In the genomic region with DNA sequence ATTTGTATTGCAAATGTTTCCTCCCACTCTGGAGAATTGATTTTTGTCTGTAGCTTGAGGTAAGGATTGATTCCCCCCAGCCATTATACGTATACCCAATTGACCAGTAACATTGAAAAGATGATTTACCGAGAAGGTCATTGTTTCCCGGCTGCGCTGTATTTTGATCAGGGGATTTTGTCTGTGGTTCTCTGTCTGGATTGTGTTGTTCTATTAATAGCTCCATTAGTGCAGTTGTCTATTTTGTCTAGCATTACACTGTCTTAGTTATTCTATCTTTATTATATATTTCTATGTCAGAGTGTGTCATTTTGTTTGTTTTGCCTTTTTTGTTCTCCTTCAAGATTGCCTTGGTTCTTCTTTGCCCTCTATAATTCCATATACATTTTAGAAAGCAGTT, we compare ENCODE assay signal across 14 cellular contexts. TPM values are rescaled to one million over a fixed set of nuclear protein-coding genes. Genes with fewer than 3 reads are reported as not detected.
DNase-seq lines count a peak whose midpoint lies in the region; ATAC-seq, FAIRE-seq and TF ChIP-seq lines count a peak whose summit lies in the region.
"Had no signal": no experiment of that assay in that cellular context is flagged by ENCODE, and none has a peak within 500 bp of the region (broad histone marks: within the 10 kb centered on the region; RNA-seq: fewer than 3 reads in every experiment).

No MANE protein-coding gene starts in this region.

- H3K4me3 ChIP-seq in ACC112 (ENCODE audit: low read depth, low read length) (no peak overlapping the region), GM12878 (no peak overlapping the region)
- H3K4me3 ChIP-seq: A549, BLaER1 had no signal

- no peak overlapping the region for H3K9ac ChIP-seq in GM12878 (ENCODE audit: control insufficient read depth, insufficient read depth, low read length)
- H3K9ac ChIP-seq: BLaER1 had no signal

- peaks cover 69% of the 10 kb centered on the region for H3K36me3 ChIP-seq in ACC112 (ENCODE audit: insufficient read depth, low read length)
- H3K36me3 ChIP-seq in GM12878 (ENCODE audit: control insufficient read depth in 2 of 2, insufficient read depth in 2 of 2, low read length in 1 of 2): peaks cover 0 to 10% of the 10 kb centered on the region in 2 experiments; a peak in 3 of 4 replicates
- H3K36me3 ChIP-seq: BLaER1 had no signal

- TF ChIP-seq POLR2A in GM12878 (IDR thresholded peaks at IDR 0.05; ENCODE audit: low read depth, low read length): no peak

- SMC1A ChIA-PET in GM12878 (lab: Charles Lee; ENCODE audit: uncharacterized antibody, unreplicated experiment): interaction anchor here (0.8 to 1.6 kb wide), 6 partner anchors 11 to 274 kb away, joined by 3 to 4 read pairs (median 4); no protein-coding TSS in a partner anchor

- no TSS peak for BruUV-seq in GM12878 (replicated peaks; lab: Mats Ljungman, UMichigan)

- no peak for TF ChIP-seq CTCF in GM13976 (IDR thresholded peaks at IDR 0.05; ENCODE audit: borderline replicate concordance, control extremely low read depth, extremely low read depth, insufficient read depth, missing control alignments)
- no peak for TF ChIP-seq CTCF in GM12878 (IDR thresholded peaks at IDR 0.05 in 2 of 3, conservative IDR thresholded peaks at IDR 0.05 in 1 of 3; ENCODE audit: control insufficient read depth in 2 of 3, extremely low read depth in 1 of 3, insufficient read depth in 1 of 3, low read depth in 3 of 3, low read length in 3 of 3)

- FAIRE-seq in GM12878 (lab: Jason Lieb, UNC): peak; percentile 7

- H2AFZ ChIP-seq in ACC112 (ENCODE audit: low read length, unreplicated experiment): no peak overlapping the region
- H2AFZ ChIP-seq in GM12878 (ENCODE audit: control insufficient read depth, low read depth, low read length): no peak overlapping the region

- H3K79me2 ChIP-seq in ACC112 (ENCODE audit: control insufficient read depth, insufficient read depth, low read length, unreplicated experiment) (peaks cover 21% of the 10 kb centered on the region), GM12878 (ENCODE audit: control insufficient read depth, insufficient read depth, low read length) (no peaks in the 10 kb centered on the region)

- WGBS in GM12878 (ENCODE audit: insufficient coverage, insufficient replicate concordance, low lambda C conversion rate, missing lambda C conversion rate): 42% methylated on average over 4 of the region's 4 CpGs

- H3K27ac ChIP-seq in ACC112 (ENCODE audit: low read depth, low read length) (peak overlapping the region; percentile 12; the same call in 1 of the 2 replicates), GM12878 (ENCODE audit: control insufficient read depth, insufficient read depth) (no peak overlapping the region)
- H3K27ac ChIP-seq: A549, BLaER1 had no signal

- no peak for TF ChIP-seq EP300 in GM12878 (IDR thresholded peaks at IDR 0.05; ENCODE audit: borderline replicate concordance in 1 of 2, control insufficient read depth in 1 of 2, low read depth in 2 of 2, low read length in 2 of 2)

- TF ChIP-seq RAD21 in GM12878 (IDR thresholded peaks at IDR 0.05; ENCODE audit: insufficient read depth, low read depth, low read length): no peak

- H3K4me1 ChIP-seq in ACC112 (ENCODE audit: control insufficient read depth, insufficient read depth, low read length, unreplicated experiment) (peaks cover 41% of the 10 kb centered on the region), GM12878 (ENCODE audit: control insufficient read depth, insufficient read depth, low read length) (no peaks in the 10 kb centered on the region)
- H3K4me1 ChIP-seq: BLaER1 had no signal

- RAD21 ChIA-PET in GM12878 (lab: Charles Lee; ENCODE audit: unreplicated experiment): interaction anchor here (1.0 kb wide), 1 partner anchor 35 kb away, joined by 3 read pairs; no protein-coding TSS in a partner anchor

- peak; percentile 41; the same call in 1 of the 3 replicates for ATAC-seq in GM12878
- ATAC-seq: A549 had no signal

- no peaks in the 10 kb centered on the region for H3K27me3 ChIP-seq in ACC112 (ENCODE audit: insufficient read depth, low read length)
- H3K27me3 ChIP-seq in GM12878 (replicated peaks in 1 of 2; ENCODE audit: control insufficient read depth in 2 of 2, insufficient read depth in 2 of 2, low read length in 1 of 2): no peaks in the 10 kb centered on the region
- H3K27me3 ChIP-seq: BLaER1 had no signal

- POLR2A ChIA-PET in GM12878 (lab: Charles Lee): no interaction called here

- in situ Hi-C loops in GM13976 (cut with MboI; ENCODE audit: low sequenced_read_pairs, unreplicated experiment) (no loop called here), GM12878 (cut with MboI) (no loop called here)

- DNase-seq in GM13976 (ENCODE audit: low spot score) (peak; percentile 17), GM12878 (ENCODE audit: low read depth, low spot score) (no peak), pons (ENCODE audit: low spot score) (peak; percentile 33), hypothalamus (lab: John Stamatoyannopoulos, UW) (no peak), SKM-1 treated with dmso at 0.1 percent for 144 hours (lab: John Stamatoyannopoulos, UW; ENCODE audit: unreplicated experiment) (no peak), NCI-H2029 treated with DMSO at 0.1 percent for 48 hours (lab: John Stamatoyannopoulos, UW) (no peak)
- no peak for DNase-seq in activated CD4-positive, CD25-positive, alpha-beta regulatory T cell (lab: John Stamatoyannopoulos, UW)
- DNase-seq: AML-193; CD4-positive, CD25-positive, alpha-beta regulatory T cell; GOT3; H9 had no signal

- CTCF ChIA-PET in GM12878 (lab: Yijun Ruan, JAX): interaction anchor here (0.5 to 1.8 kb wide), 3 partner anchors 10 to 107 kb away, joined by 3 to 5 read pairs (median 3); no protein-coding TSS in a partner anchor

- no peaks in the 10 kb centered on the region for H4K20me1 ChIP-seq in GM12878 (ENCODE audit: control insufficient read depth, insufficient read depth)
- H4K20me1 ChIP-seq: BLaER1 had no signal

- no peak overlapping the region for H3K4me2 ChIP-seq in GM12878 (ENCODE audit: control insufficient read depth, insufficient read depth)
- H3K4me2 ChIP-seq: A549, BLaER1 had no signal

- H3K9me3 ChIP-seq in GM12878 (replicated peaks; ENCODE audit: control insufficient read depth, insufficient read depth, low read length): no peaks in the 10 kb centered on the region
- H3K9me3 ChIP-seq: A549, BLaER1 had no signal

- intact Hi-C loops in GM12878 (cut with micrococcal nuclease; ENCODE audit: unreplicated experiment): no loop called here

TF ChIP-seq in GM12878, 131 proteins besides CTCF, POLR2A, EP300 and RAD21:
- TF ChIP-seq E4F1 (IDR thresholded peaks at IDR 0.05; ENCODE audit: borderline replicate concordance, partially characterized antibody): no peak
- TF ChIP-seq MEF2B (IDR thresholded peaks at IDR 0.05; ENCODE audit: partially characterized antibody, poor library complexity, severe bottlenecking): peak; percentile 23
- TF ChIP-seq RUNX3 (IDR thresholded peaks at IDR 0.05; ENCODE audit: low read length): peak; percentile 7; the same call in 1 of the 2 replicates
- TF ChIP-seq, protein P1, sequence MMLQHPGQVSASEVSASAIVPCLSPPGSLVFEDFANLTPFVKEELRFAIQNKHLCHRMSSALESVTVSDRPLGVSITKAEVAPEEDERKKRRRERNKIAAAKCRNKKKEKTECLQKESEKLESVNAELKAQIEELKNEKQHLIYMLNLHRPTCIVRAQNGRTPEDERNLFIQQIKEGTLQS (IDR thresholded peaks at IDR 0.05; ENCODE audit: borderline replicate concordance, extremely low read depth, low read depth, low read length): no peak
- no peak for TF ChIP-seq WRNIP1 (IDR thresholded peaks at IDR 0.05; ENCODE audit: borderline replicate concordance, low read depth, low read length)
- no peak for TF ChIP-seq NR2F1 (conservative IDR thresholded peaks at IDR 0.05)
- no peak for TF ChIP-seq KLF5 (IDR thresholded peaks at IDR 0.05; ENCODE audit: partially characterized antibody)
- no peak for TF ChIP-seq ASH2L (IDR thresholded peaks at IDR 0.05; ENCODE audit: borderline replicate concordance, low read depth)
- no peak for TF ChIP-seq TARDBP (IDR thresholded peaks at IDR 0.05; ENCODE audit: borderline replicate concordance)
- TF ChIP-seq TCF12 (IDR thresholded peaks at IDR 0.05; ENCODE audit: low read depth, low read length): no peak

RNA-seq across cellular contexts. Expression of gene AHR, which starts 37.7 kb away (rescaled TPM):
- 36.4 and 49.5 TPM in 2 replicates for total RNA-seq in GM12878 (2013; cell fraction: nucleolus; rRNA removed)
- total RNA-seq in GM12878 (2014; rRNA removed) (16.9 and 23.0 TPM in 2 replicates), GM12878 (2014; rRNA removed; fragmentation: Illumina TruSeq; extraction: Trizol) (14.3 and 16.0 TPM in 2 replicates), GM12878 (2021) (10.3 and 11.9 TPM in 2 replicates)
- 3.6 TPM for polyA plus RNA-seq in GM12878 (2011; ENCODE audit: low read depth)
- polyA plus RNA-seq in GM12878 (2011; rRNA removed) (1.7 and 2.2 TPM in 2 replicates), GM12878 (2014; fragmentation: Illumina TruSeq; extraction: Trizol) (8.3 and 9.6 TPM in 2 replicates), GM12878 (2014; fragmentation: Nextera tagmentation; extraction: Ambion mirVana) (1 to 10 TPM; 1.7 to 1.9 TPM), GM12878 (2014; rRNA removed) (3.3 and 3.8 TPM in 2 replicates), GM12878 (2016; fragmentation: Nextera tagmentation; extraction: Ambion mirVana) (1 to 10 TPM; 4.1 to 4.9 TPM)
- polyA plus RNA-seq in GM12878 (2011; cell fraction: cytosol; rRNA removed): 0.95 and 1.3 TPM in 2 replicates
- 1.6 and 2.3 TPM in 2 replicates for polyA plus RNA-seq in GM12878 (2011; cell fraction: nucleus; rRNA removed)
- 4.4 and 6.7 TPM in 2 replicates for polyA plus RNA-seq in GM12878 (2012)
- 1.5 and 6.5 TPM in 2 replicates for polyA minus RNA-seq in GM12878 (2011; rRNA and poly(A)+ RNA removed)
- polyA minus RNA-seq in GM12878 (2011; cell fraction: cytosol; rRNA and poly(A)+ RNA removed): 1.9 and 4.0 TPM in 2 replicates
- polyA minus RNA-seq in GM12878 (2011; cell fraction: nucleus; rRNA and poly(A)+ RNA removed): 5.7 and 7.2 TPM in 2 replicates

Comparison
In these comparisons a context has a peak if more than half of its experiments do, and no peak if none do; other contexts are left out.
1. DNase-seq: peak in GM13976 (single experiment) and pons (single experiment); none in GM12878 (single experiment), hypothalamus (0 of 51), activated CD4-positive, CD25-positive, alpha-beta regulatory T cell (0 of 4), SKM-1 treated with dmso at 0.1 percent for 144 hours (single experiment) and NCI-H2029 treated with DMSO at 0.1 percent for 48 hours (single experiment).